In genomic region chr15:62643571-62643970, GRCh38 we compare ENCODE assay signal across 33 cellular contexts.
"Had no signal": no experiment of that assay in that cellular context is flagged by ENCODE, and none has a peak within 500 bp of the region (broad histone marks: within the 10 kb centered on the region; RNA-seq: fewer than 3 reads in every experiment).

No MANE protein-coding gene starts in this region.

- H3K36me3 Mint-ChIP-seq: activated CD4-positive, alpha-beta memory T cell treated with anti-CD3 and anti-CD28 coated beads for 36 hours; activated CD8-positive, alpha-beta memory T cell treated with anti-CD3 and anti-CD28 coated beads, Interleukin-2, amount 10 ng/mL, durations not matched to agents 7 days and 5 days; activated naive CD8-positive, alpha-beta T cell treated with anti-CD3 and anti-CD28 coated beads for 36 hours had no signal

- H3K4me1 ChIP-seq: breast epithelium had no signal

- ATAC-seq: activated CD4-positive, alpha-beta T cell treated with anti-CD3 and anti-CD28 coated beads for 36 hours; activated CD8-positive, alpha-beta memory T cell treated with anti-CD3 and anti-CD28 coated beads, Interleukin-2, amount 10 ng/mL, durations not matched to agents 7 days and 5 days; activated CD8-positive, alpha-beta T cell treated with anti-CD3 and anti-CD28 coated beads, Interleukin-2, amount 10 ng/mL, durations not matched to agents 7 days and 5 days; activated naive CD8-positive, alpha-beta T cell treated with anti-CD3 and anti-CD28 coated beads, Interleukin-2, amount 50 U/mL, for 24 hours had no signal

- H3K4me3 Mint-ChIP-seq: activated CD4-positive, alpha-beta memory T cell treated with anti-CD3 and anti-CD28 coated beads for 36 hours; activated CD4-positive, alpha-beta T cell treated with anti-CD3 and anti-CD28 coated beads for 36 hours; activated CD4-positive, alpha-beta T cell treated with anti-CD3 and anti-CD28 coated beads, Interleukin-2, amount 10 ng/mL, durations not matched to agents 24 days and 14 days; activated CD8-positive, alpha-beta memory T cell treated with anti-CD3 and anti-CD28 coated beads, Interleukin-2, amount 10 ng/mL, durations not matched to agents 7 days and 5 days; activated CD8-positive, alpha-beta T cell treated with anti-CD3 and anti-CD28 coated beads, Interleukin-2, amount 10 ng/mL, durations not matched to agents 7 days and 5 days; activated naive CD4-positive, alpha-beta T cell treated with anti-CD3 and anti-CD28 coated beads for 36 hours; activated naive CD4-positive, alpha-beta T cell treated with anti-CD3 and anti-CD28 coated beads, Interleukin-2, amount 50 U/mL, for 24 hours; activated naive CD8-positive, alpha-beta T cell treated with anti-CD3 and anti-CD28 coated beads for 36 hours; activated naive CD8-positive, alpha-beta T cell treated with anti-CD3 and anti-CD28 coated beads, Interleukin-2, amount 50 U/mL, for 24 hours; activated T-helper 1 cell treated with anti-CD3 and anti-CD28 coated beads, Interleukin-12 subunit alpha, Interleukin-12 subunit beta, Interleukin-2, Interleukin-4 antibody, amounts not matched to agents 30 ng/mL and 10 ng/mL and 1 ng/mL, durations not matched to agents 14 hours and 24 hours and 36 hours; brain had no signal

- H3K4me1 Mint-ChIP-seq: activated CD4-positive, alpha-beta T cell treated with anti-CD3 and anti-CD28 coated beads for 36 hours; activated naive CD4-positive, alpha-beta T cell treated with anti-CD3 and anti-CD28 coated beads, Interleukin-2, amount 50 U/mL, for 24 hours; activated naive CD8-positive, alpha-beta T cell treated with anti-CD3 and anti-CD28 coated beads, Interleukin-2, amount 50 U/mL, for 24 hours had no signal

- FAIRE-seq: endometrium, endothelial cell of umbilical vein, frontal cortex had no signal

- H3K27me3 ChIP-seq: adrenal gland, breast epithelium, cardiac muscle cell, colonic mucosa had no signal

- H3K9me3 Mint-ChIP-seq: activated CD4-positive, alpha-beta memory T cell treated with anti-CD3 and anti-CD28 coated beads for 36 hours; activated CD4-positive, alpha-beta T cell treated with anti-CD3 and anti-CD28 coated beads, Interleukin-2, amount 10 ng/mL, durations not matched to agents 24 days and 14 days; activated naive CD4-positive, alpha-beta T cell treated with anti-CD3 and anti-CD28 coated beads for 36 hours; activated naive CD4-positive, alpha-beta T cell treated with anti-CD3 and anti-CD28 coated beads, Interleukin-2, amount 50 U/mL, for 24 hours; activated naive CD8-positive, alpha-beta T cell treated with anti-CD3 and anti-CD28 coated beads for 36 hours; activated naive CD8-positive, alpha-beta T cell treated with anti-CD3 and anti-CD28 coated beads, Interleukin-2, amount 50 U/mL, for 24 hours; activated T-helper 1 cell treated with anti-CD3 and anti-CD28 coated beads, Interleukin-12 subunit alpha, Interleukin-12 subunit beta, Interleukin-2, Interleukin-4 antibody, amounts not matched to agents 30 ng/mL and 10 ng/mL and 1 ng/mL, durations not matched to agents 14 hours and 24 hours and 36 hours; activated T-helper 2 cell treated with anti-CD3 and anti-CD28 coated beads, Interferon-gamma antibody, Interleukin-2, Interleukin-4, amounts not matched to agents 10 μg/mL and 5 μg/mL and 100 μg/mL, durations not matched to agents 14 hours and 24 hours and 36 hours; brain had no signal

- DNase-seq: activated CD4-positive, alpha-beta memory T cell treated with anti-CD3 and anti-CD28 coated beads for 36 hours; activated CD4-positive, alpha-beta T cell treated with anti-CD3 and anti-CD28 coated beads for 36 hours; activated CD4-positive, alpha-beta T cell treated with anti-CD3 and anti-CD28 coated beads, Interleukin-2, amount 10 ng/mL, durations not matched to agents 24 days and 14 days; activated CD4-positive, CD25-positive, alpha-beta regulatory T cell; activated CD4-positive, CD25-positive, alpha-beta regulatory T cell treated with anti-CD3 and anti-CD28 coated beads, Interleukin-2, amount 50 U/mL, for 72 hours; activated CD8-positive, alpha-beta memory T cell treated with anti-CD3 and anti-CD28 coated beads, Interleukin-2, amount 10 ng/mL, durations not matched to agents 7 days and 5 days; activated CD8-positive, alpha-beta memory T cell treated with anti-CD3 and anti-CD28 coated beads, Interleukin-2, amount 50 U/mL, for 4 hours; activated CD8-positive, alpha-beta T cell treated with anti-CD3 and anti-CD28 coated beads, Interleukin-2, amount 10 ng/mL, durations not matched to agents 7 days and 5 days; activated effector memory CD4-positive, alpha-beta T cell treated with anti-CD3 and anti-CD28 coated beads, Interleukin-2, amount 50 U/mL, for 16 hours; activated naive CD4-positive, alpha-beta T cell treated with anti-CD3 and anti-CD28 coated beads for 36 hours; activated naive CD8-positive, alpha-beta T cell treated with anti-CD3 and anti-CD28 coated beads for 36 hours; activated naive CD8-positive, alpha-beta T cell treated with anti-CD3 and anti-CD28 coated beads, Interleukin-2, amount 50 U/mL, for 24 hours; activated T-cell treated with anti-CD3 and anti-CD28 coated beads, Interleukin-2, amount 50 U/mL, for 1 hour; activated T-cell treated with anti-CD3 and anti-CD28 coated beads, Interleukin-2, amount 50 U/mL, for 48 hours; adrenal gland; amygdala; aorta; central memory CD4-positive, alpha-beta T cell; cerebellar nuclear complex; colonic mucosa; effector CD8-positive, alpha-beta T cell; foreskin fibroblast; T-helper 2 cell had no signal

- H3K27ac Mint-ChIP-seq: activated CD4-positive, alpha-beta memory T cell treated with anti-CD3 and anti-CD28 coated beads for 36 hours; activated CD4-positive, alpha-beta T cell treated with anti-CD3 and anti-CD28 coated beads for 36 hours; activated CD4-positive, alpha-beta T cell treated with anti-CD3 and anti-CD28 coated beads, Interleukin-2, amount 10 ng/mL, durations not matched to agents 24 days and 14 days; activated CD8-positive, alpha-beta memory T cell treated with anti-CD3 and anti-CD28 coated beads, Interleukin-2, amount 10 ng/mL, durations not matched to agents 7 days and 5 days; activated CD8-positive, alpha-beta T cell treated with anti-CD3 and anti-CD28 coated beads, Interleukin-2, amount 10 ng/mL, durations not matched to agents 7 days and 5 days; activated naive CD4-positive, alpha-beta T cell treated with anti-CD3 and anti-CD28 coated beads for 36 hours; activated naive CD4-positive, alpha-beta T cell treated with anti-CD3 and anti-CD28 coated beads, Interleukin-2, amount 50 U/mL, for 24 hours; activated naive CD8-positive, alpha-beta T cell treated with anti-CD3 and anti-CD28 coated beads for 36 hours; activated naive CD8-positive, alpha-beta T cell treated with anti-CD3 and anti-CD28 coated beads, Interleukin-2, amount 50 U/mL, for 24 hours; activated T-helper 1 cell treated with anti-CD3 and anti-CD28 coated beads, Interleukin-12 subunit alpha, Interleukin-12 subunit beta, Interleukin-2, Interleukin-4 antibody, amounts not matched to agents 30 ng/mL and 10 ng/mL and 1 ng/mL, durations not matched to agents 14 hours and 24 hours and 36 hours; activated T-helper 2 cell treated with anti-CD3 and anti-CD28 coated beads, Interferon-gamma antibody, Interleukin-2, Interleukin-4, amounts not matched to agents 10 μg/mL and 5 μg/mL and 100 μg/mL, durations not matched to agents 14 hours and 24 hours and 36 hours had no signal

- H3K9me3 ChIP-seq: adrenal gland, breast epithelium, colonic mucosa had no signal

- H3K27me3 Mint-ChIP-seq: activated CD4-positive, alpha-beta memory T cell treated with anti-CD3 and anti-CD28 coated beads for 36 hours; activated CD8-positive, alpha-beta memory T cell treated with anti-CD3 and anti-CD28 coated beads, Interleukin-2, amount 10 ng/mL, durations not matched to agents 7 days and 5 days; activated naive CD8-positive, alpha-beta T cell treated with anti-CD3 and anti-CD28 coated beads, Interleukin-2, amount 50 U/mL, for 24 hours had no signal

- H3K36me3 ChIP-seq: adrenal gland, breast epithelium, cardiac muscle cell, colonic mucosa had no signal

- H3K27ac ChIP-seq: adrenal gland, breast epithelium, cardiac muscle cell, colonic mucosa, epithelial cell of prostate had no signal

- H3K4me3 ChIP-seq: adrenal gland, breast epithelium, cardiac muscle cell, colonic mucosa had no signal
